Comparison of ENCODE assay signal across 16 cellular contexts in genomic region chr5:157485340-157485739, GRCh38. TPM values are rescaled to one million over a fixed set of nuclear protein-coding genes. Genes with fewer than 3 reads are reported as not detected.
DNase-seq lines count a peak whose midpoint lies in the region; ATAC-seq, FAIRE-seq and TF ChIP-seq lines count a peak whose summit lies in the region.
"Had no signal": no experiment of that assay in that cellular context is flagged by ENCODE, and none has a peak within 500 bp of the region (broad histone marks: within the 10 kb centered on the region; RNA-seq: fewer than 3 reads in every experiment).

No MANE protein-coding gene starts in this region.

- H4K20me1 ChIP-seq in HepG2 (ENCODE audit: insufficient read depth, low read length) = no peaks in the 10 kb centered on the region

- H3K9me3 Mint-ChIP-seq in activated naive CD8-positive, alpha-beta T cell treated with anti-CD3 and anti-CD28 coated beads, Interleukin-2, amount 50 U/mL, for 24 hours = no peaks in the 10 kb centered on the region
- H3K9me3 Mint-ChIP-seq in activated naive CD8-positive, alpha-beta T cell treated with anti-CD3 and anti-CD28 coated beads for 36 hours = no peaks in the 10 kb centered on the region
- H3K9me3 Mint-ChIP-seq: central memory CD8-positive, alpha-beta T cell; neural progenitor cell had no signal

- peaks cover 43% of the 10 kb centered on the region for H3K4me1 ChIP-seq in HepG2 (ENCODE audit: insufficient read depth, low read length)
- peaks cover 0 to 8% (median 3%) of the 10 kb centered on the region in 4 donors for H3K4me1 ChIP-seq in transverse colon
- H3K4me1 ChIP-seq: neural progenitor cell had no signal

- WGBS in HepG2 (ENCODE audit: low lambda C conversion rate) = 0% methylated on average over 2 of the region's 2 CpGs
- 88 to 91% methylated on average over 2 of the region's 2 CpGs for WGBS in transverse colon (ENCODE audit: low coverage in 1 of 2), 2 donors

- H3K27ac Mint-ChIP-seq in activated naive CD8-positive, alpha-beta T cell treated with anti-CD3 and anti-CD28 coated beads, Interleukin-2, amount 50 U/mL, for 24 hours = peak overlapping the region; percentile 4
- H3K27ac Mint-ChIP-seq in activated naive CD8-positive, alpha-beta T cell treated with anti-CD3 and anti-CD28 coated beads for 36 hours = no peak overlapping the region
- H3K27ac Mint-ChIP-seq: neural progenitor cell, progenitor cell of endocrine pancreas had no signal

- TF ChIP-seq POLR2A in HepG2 (IDR thresholded peaks at IDR 0.05; ENCODE audit: insufficient read depth in 1 of 2, low read depth in 2 of 2, low read length in 2 of 2) (no peak), transverse colon (IDR thresholded peaks at IDR 0.05) (no peak)

- H3K9ac ChIP-seq in HepG2 (ENCODE audit: insufficient read depth, low read depth, low read length) = no peak overlapping the region
- H3K9ac ChIP-seq: neural progenitor cell had no signal

- in situ Hi-C loops in HepG2 (cut with HindIII; ENCODE audit: extremely low pct_ligation_motif_present, low pct_unique_long_range_greater_than_20kb) (no loop called here), transverse colon (cut with MboI; ENCODE audit: low pct_ligation_motif_present in 1 of 4, low pct_unique_long_range_greater_than_20kb in 1 of 4, low sequenced_read_pairs in 3 of 4) (loop anchor here in 2 of 4 donors (25.0 kb wide), 2 partner anchors 227 to 252 kb away; partner anchors contain the start of genes LSM11 (in 1 of the 2) and THG1L (in 1 of the 2))

- H3K27ac ChIP-seq in HepG2 (ENCODE audit: extremely low read length, insufficient read depth, low read length) = no peak overlapping the region
- H3K27ac ChIP-seq in transverse colon = peak overlapping the region; percentile 4 to 69 (median 46)
- H3K27ac ChIP-seq: neural progenitor cell had no signal

- H3K79me2 ChIP-seq in HepG2 (ENCODE audit: insufficient read depth, low read length) = no peaks in the 10 kb centered on the region

- POLR2A ChIA-PET in HepG2 (lab: Yijun Ruan, JAX) = interaction anchor here (1.3 to 1.4 kb wide), 2 partner anchors 27 to 343 kb away, joined by 3 read pairs; partner anchors contain the start of gene MED7

- peaks cover 5% of the 10 kb centered on the region for H3K36me3 Mint-ChIP-seq in activated naive CD8-positive, alpha-beta T cell treated with anti-CD3 and anti-CD28 coated beads, Interleukin-2, amount 50 U/mL, for 24 hours (ENCODE audit: low read depth)
- no peaks in the 10 kb centered on the region for H3K36me3 Mint-ChIP-seq in activated naive CD8-positive, alpha-beta T cell treated with anti-CD3 and anti-CD28 coated beads for 36 hours

- BruUV-seq in HepG2 (replicated peaks; lab: Mats Ljungman, UMichigan) = no TSS peak

- TF ChIP-seq CTCF in HepG2 (CRISPR knock-in tag; IDR thresholded peaks at IDR 0.05) (no peak), transverse colon (IDR thresholded peaks at IDR 0.05) (no peak)

- intact Hi-C loops in HepG2 (cut with micrococcal nuclease; ENCODE audit: unreplicated experiment) (no loop called here), transverse colon (cut with DNase I; ENCODE audit: low total_unique reads) (loop anchor here (5.0 kb wide), 1 partner anchor 1222 kb away; no protein-coding TSS in a partner anchor)

- H2AFZ ChIP-seq in HepG2 (ENCODE audit: low read length) = no peak overlapping the region
- H2AFZ ChIP-seq: neural progenitor cell had no signal

- no peak for ATAC-seq in activated naive CD8-positive, alpha-beta T cell treated with anti-CD3 and anti-CD28 coated beads, Interleukin-2, amount 50 U/mL, for 24 hours
- ATAC-seq in HepG2 = peak; percentile 91

- CTCF ChIA-PET in HepG2 (lab: Yijun Ruan, JAX; ENCODE audit: low intra/inter-chr PET ratio, low total read pairs) = no interaction called here

- TF ChIP-seq RAD21 in HepG2 (CRISPR knock-in tag; IDR thresholded peaks at IDR 0.05) = no peak

- H3K36me3 ChIP-seq in HepG2 (replicated peaks in 1 of 2; ENCODE audit: control insufficient read depth in 1 of 2, insufficient read depth in 2 of 2, low read length in 2 of 2) (no peaks in the 10 kb centered on the region), transverse colon (no peaks in the 10 kb centered on the region)
- H3K36me3 ChIP-seq: neural progenitor cell had no signal

- no peak overlapping the region for H3K4me3 Mint-ChIP-seq in activated naive CD8-positive, alpha-beta T cell treated with anti-CD3 and anti-CD28 coated beads, Interleukin-2, amount 50 U/mL, for 24 hours
- H3K4me3 Mint-ChIP-seq in activated naive CD8-positive, alpha-beta T cell treated with anti-CD3 and anti-CD28 coated beads for 36 hours = no peak overlapping the region
- H3K4me3 Mint-ChIP-seq: central memory CD8-positive, alpha-beta T cell; neural progenitor cell had no signal

- H3K4me2 ChIP-seq in HepG2 (ENCODE audit: low read depth, low read length) = peak overlapping the region; percentile 29; the same call in 1 of the 2 replicates
- H3K4me2 ChIP-seq: neural progenitor cell had no signal

- H3K4me3 ChIP-seq in HepG2 (replicated peaks in 1 of 3; ENCODE audit: insufficient read depth in 1 of 3, low read depth in 2 of 3, low read length in 3 of 3) (no peak overlapping the region), transverse colon (no peak overlapping the region)
- H3K4me3 ChIP-seq: neural progenitor cell had no signal

- FAIRE-seq in HepG2 (lab: Jason Lieb, UNC) = peak; percentile 61

- peak in 1 of 2 experiments; percentile 30; a peak in 1 of 4 replicates for TF ChIP-seq EP300 in HepG2 (IDR thresholded peaks at IDR 0.05; ENCODE audit: low read depth in 2 of 2, low read length in 2 of 2)
- no peak for TF ChIP-seq EP300 in HepG2 (CRISPR knock-in tag; IDR thresholded peaks at IDR 0.05; ENCODE audit: borderline replicate concordance)
- no peak for TF ChIP-seq EP300 in transverse colon (IDR thresholded peaks at IDR 0.05; ENCODE audit: low read depth)

- no peaks in the 10 kb centered on the region for H3K27me3 ChIP-seq in HepG2 (ENCODE audit: control insufficient read depth in 1 of 2, insufficient read depth in 2 of 2, low read length in 2 of 2)
- no peaks in the 10 kb centered on the region for H3K27me3 ChIP-seq in transverse colon
- H3K27me3 ChIP-seq: neural progenitor cell had no signal

- no peak for DNase-seq in activated naive CD8-positive, alpha-beta T cell treated with anti-CD3 and anti-CD28 coated beads, Interleukin-2, amount 50 U/mL, for 24 hours
- no peak for DNase-seq in activated naive CD8-positive, alpha-beta T cell treated with anti-CD3 and anti-CD28 coated beads for 36 hours
- DNase-seq in NAMALWA (ENCODE audit: low spot score) (peak; percentile 28), HepG2 (ENCODE audit: low spot score) (peak; percentile 64), transverse colon (no peak), NOMO-1 treated with DMSO at 0.1 percent for 48 hours (lab: John Stamatoyannopoulos, UW; ENCODE audit: unreplicated experiment) (no peak), NCI-H1930 (lab: John Stamatoyannopoulos, UW) (no peak), NCI-H1694 (lab: John Stamatoyannopoulos, UW) (no peak)
- DNase-seq: aorta; DND-41; midbrain; NCI-H1417 treated with DMSO at 0.1 percent for 48 hours; stimulated activated CD4-positive, alpha-beta T cell treated with anti-CD3 and anti-CD28 coated beads, Interleukin-2, amount 100 ng/mL, for 48 hours had no signal

- H3K27me3 Mint-ChIP-seq in activated naive CD8-positive, alpha-beta T cell treated with anti-CD3 and anti-CD28 coated beads, Interleukin-2, amount 50 U/mL, for 24 hours = no peaks in the 10 kb centered on the region
- peaks cover 4% of the 10 kb centered on the region for H3K27me3 Mint-ChIP-seq in activated naive CD8-positive, alpha-beta T cell treated with anti-CD3 and anti-CD28 coated beads for 36 hours
- H3K27me3 Mint-ChIP-seq: central memory CD8-positive, alpha-beta T cell; progenitor cell of endocrine pancreas had no signal

- peaks cover 18% of the 10 kb centered on the region for H3K4me1 Mint-ChIP-seq in activated naive CD8-positive, alpha-beta T cell treated with anti-CD3 and anti-CD28 coated beads, Interleukin-2, amount 50 U/mL, for 24 hours
- H3K4me1 Mint-ChIP-seq in activated naive CD8-positive, alpha-beta T cell treated with anti-CD3 and anti-CD28 coated beads for 36 hours = peaks cover 3% of the 10 kb centered on the region

- H3K9me3 ChIP-seq in HepG2 (ENCODE audit: low read length) = no peaks in the 10 kb centered on the region
- H3K9me3 ChIP-seq in transverse colon = no peaks in the 10 kb centered on the region

TF ChIP-seq in HepG2, 621 proteins besides CTCF, POLR2A, EP300 and RAD21 (continues in another document):
- 0 out of 2 replicates have a peak, but pooled peaks have one; percentile 22 for TF ChIP-seq ELF3 (CRISPR knock-in tag; IDR thresholded peaks at IDR 0.05)
- no peak for TF ChIP-seq ZSCAN21 (CRISPR knock-in tag; IDR thresholded peaks at IDR 0.05; ENCODE audit: borderline replicate concordance)
- no peak for TF ChIP-seq PAWR (CRISPR knock-in tag; IDR thresholded peaks at IDR 0.05; ENCODE audit: borderline replicate concordance)
- TF ChIP-seq NPAS2 (CRISPR knock-in tag; IDR thresholded peaks at IDR 0.05; ENCODE audit: borderline replicate concordance) = no peak

RNA-seq across cellular contexts. Expression of gene NIPAL4, which starts 25.3 kb away (rescaled TPM):
- total RNA-seq in activated naive CD8-positive, alpha-beta T cell treated with anti-CD3 and anti-CD28 coated beads for 36 hours = under 1 TPM; 0.60 to 0.64 TPM
- total RNA-seq in HepG2 (2016; rRNA removed; fragmentation: Illumina TruSeq; extraction: Trizol) (not detected in 2 replicates), transverse colon (under 1 TPM in 2 of 4 donors, not detected in 2; 0.48 to 0.82 TPM)
- not detected in 2 replicates for total RNA-seq in HepG2 (2016; cell fraction: cytosol; rRNA removed; fragmentation: Illumina TruSeq; extraction: Trizol; ENCODE audit: low read depth)
- total RNA-seq in HepG2 (2016; cell fraction: insoluble cytoplasmic fraction; rRNA removed; fragmentation: Illumina TruSeq; extraction: Trizol) = not detected in 2 replicates
- not detected in 2 replicates for total RNA-seq in HepG2 (2016; cell fraction: membrane; rRNA removed; fragmentation: Illumina TruSeq; extraction: Trizol)
- not detected in 2 replicates for total RNA-seq in HepG2 (2016; cell fraction: nucleus; rRNA removed; fragmentation: Illumina TruSeq; extraction: Trizol)
- polyA plus RNA-seq in HepG2 (2011; rRNA removed) = not detected in 2 replicates
- not detected in 2 replicates for polyA plus RNA-seq in HepG2 (2011; cell fraction: cytosol; rRNA removed)
- not detected in 2 replicates for polyA plus RNA-seq in HepG2 (2011; cell fraction: nucleus; rRNA removed)
- polyA plus RNA-seq in HepG2 (2012) = not detected in 2 replicates
- not detected in 2 replicates for polyA plus RNA-seq in HepG2 (2016; cell fraction: cytosol; fragmentation: Illumina TruSeq; extraction: Trizol; ENCODE audit: low read depth)
- polyA plus RNA-seq in HepG2 (2016; cell fraction: insoluble cytoplasmic fraction; fragmentation: Illumina TruSeq; extraction: Trizol; ENCODE audit: low read depth) = not detected in 2 replicates
- polyA plus RNA-seq in HepG2 (2016; cell fraction: membrane; fragmentation: Illumina TruSeq; extraction: Trizol; ENCODE audit: low read depth) = not detected in 2 replicates
- polyA plus RNA-seq in HepG2 (2016; cell fraction: nucleus; fragmentation: Illumina TruSeq; extraction: Trizol; ENCODE audit: insufficient read depth, low read depth) = not detected in 2 replicates
- not detected in 2 replicates for polyA minus RNA-seq in HepG2 (2011; rRNA and poly(A)+ RNA removed; ENCODE audit: low replicate concordance)
- polyA minus RNA-seq in HepG2 (2011; cell fraction: cytosol; rRNA and poly(A)+ RNA removed) = not detected in 2 replicates
- polyA minus RNA-seq in HepG2 (2011; cell fraction: nucleus; rRNA and poly(A)+ RNA removed) = not detected in 2 replicates
- total RNA-seq: progenitor cell of endocrine pancreas had no signal

Comparison
In these comparisons a context has a peak if more than half of its experiments do, and no peak if none do; other contexts are left out.
1. DNase-seq: peak in NAMALWA (single experiment) and HepG2 (single experiment); none in activated naive CD8-positive, alpha-beta T cell treated with anti-CD3 and anti-CD28 coated beads, Interleukin-2, amount 50 U/mL, for 24 hours (single experiment), activated naive CD8-positive, alpha-beta T cell treated with anti-CD3 and anti-CD28 coated beads for 36 hours (single experiment), transverse colon (single experiment), NOMO-1 treated with DMSO at 0.1 percent for 48 hours (single experiment), NCI-H1930 (0 of 2) and NCI-H1694 (single experiment).